ENCODE assay signal across 6 cellular contexts in the genomic region with DNA sequence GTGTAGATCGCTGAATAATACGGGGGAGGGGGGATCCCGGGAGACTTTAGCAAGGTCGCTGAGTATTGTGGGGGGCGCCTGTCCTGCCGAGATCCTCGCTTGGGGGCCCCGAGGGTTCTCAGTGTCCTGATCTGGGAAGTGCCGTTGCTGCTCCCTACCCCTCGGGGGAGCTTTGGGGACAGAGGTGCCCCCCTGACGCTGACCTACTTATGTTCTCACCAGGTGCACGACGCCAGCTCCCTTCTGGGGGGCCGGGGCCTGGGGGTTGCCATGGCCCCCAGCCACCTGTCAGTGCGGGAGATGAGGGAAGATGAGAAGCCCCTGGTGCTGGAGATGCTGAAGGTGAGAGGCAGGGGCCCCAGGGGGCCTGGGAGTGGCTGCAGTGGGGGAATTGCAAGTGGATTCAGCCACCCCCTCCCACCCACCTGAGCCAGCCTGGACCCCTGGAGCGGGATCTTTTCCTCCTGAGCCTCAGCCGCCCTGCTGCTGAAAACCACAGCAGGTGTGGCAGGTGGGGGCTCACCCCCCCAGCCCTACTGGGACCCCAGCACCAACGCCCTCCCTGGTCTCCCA. TPM values are rescaled to one million over a fixed set of nuclear protein-coding genes. Genes with fewer than 3 reads are reported as not detected.
A peak's percentile ranks its signal among the peaks of the same experiment; 100 is the strongest.
DNase-seq lines count a peak whose midpoint lies in the region; ATAC-seq and FAIRE-seq lines count a peak whose summit lies in the region.

No MANE protein-coding gene starts in this region.

- H3K79me2 ChIP-seq in ACC112 (ENCODE audit: control insufficient read depth, insufficient read depth, low read length, unreplicated experiment): peaks cover 5% of the 10 kb centered on the region

- intact Hi-C loops in right cardiac atrium (cut with DNase I): no loop called here

- H3K27me3 ChIP-seq in ACC112 (ENCODE audit: insufficient read depth, low read length): no peaks in the 10 kb centered on the region
- no peaks in the 10 kb centered on the region for H3K27me3 ChIP-seq in NT2/D1 (ENCODE audit: insufficient read depth, insufficient read length)
- H3K27me3 ChIP-seq in right cardiac atrium (ENCODE audit: control insufficient read depth, insufficient read depth): no peaks in the 10 kb centered on the region

- WGBS in right cardiac atrium: 27% methylated on average over 18 of the region's 18 CpGs

- no peak for ATAC-seq in right cardiac atrium

- H3K9ac ChIP-seq in NT2/D1 (ENCODE audit: insufficient read length, low read depth): peak overlapping the region; percentile 82

- H3K9me3 ChIP-seq in NT2/D1 (ENCODE audit: insufficient read depth, low read length): no peaks in the 10 kb centered on the region
- H3K9me3 ChIP-seq in right cardiac atrium (ENCODE audit: control insufficient read depth, low read length): no peaks in the 10 kb centered on the region

- H3K4me1 ChIP-seq in ACC112 (ENCODE audit: control insufficient read depth, insufficient read depth, low read length, unreplicated experiment) (peaks cover 28% of the 10 kb centered on the region), NT2/D1 (ENCODE audit: insufficient read depth, insufficient read length) (peaks cover 14% of the 10 kb centered on the region), right cardiac atrium (ENCODE audit: control insufficient read depth, insufficient read depth, low read length) (peaks cover 3% of the 10 kb centered on the region)

- H2AFZ ChIP-seq in ACC112 (ENCODE audit: low read length, unreplicated experiment): no peak overlapping the region

- no peak for FAIRE-seq in HTR-8/SVneo (lab: Jason Lieb, UNC)

- DNase-seq in NT2/D1 (ENCODE audit: low read depth, low spot score): no peak
- DNase-seq in right cardiac atrium: peak in 1 of 3 donors; percentile 68
- no peak for DNase-seq in A172 (ENCODE audit: low spot score)
- DNase-seq in NCI-H345 treated with DMSO at 0.1 percent for 48 hours (lab: John Stamatoyannopoulos, UW; ENCODE audit: unreplicated experiment): no peak
- DNase-seq in HTR-8/SVneo (ENCODE audit: insufficient read length, low spot score): no peak

- no peaks in the 10 kb centered on the region for H3K36me3 ChIP-seq in ACC112 (ENCODE audit: insufficient read depth, low read length)
- H3K36me3 ChIP-seq in NT2/D1 (ENCODE audit: insufficient read depth, insufficient read length, low read length): peaks cover 13% of the 10 kb centered on the region

- H3K27ac ChIP-seq in ACC112 (ENCODE audit: low read depth, low read length): peak overlapping the region; percentile 87
- H3K27ac ChIP-seq in right cardiac atrium (ENCODE audit: low read length): peak overlapping the region; percentile 21

- H3K4me3 ChIP-seq in ACC112 (ENCODE audit: low read depth, low read length) (peak overlapping the region; percentile 83), NT2/D1 (ENCODE audit: insufficient read length, low read depth) (peak overlapping the region; percentile 64), right cardiac atrium (ENCODE audit: low read length) (peak overlapping the region; percentile 64)

RNA-seq across cellular contexts. Expression of a gene that starts 0.5 kb away (rescaled TPM):
- 10 to 100 TPM; 13.6 to 20.8 (median 15.0) TPM for total RNA-seq in right cardiac atrium
- polyA plus RNA-seq in right cardiac atrium: 15.8 TPM
- 56.2 and 65.7 TPM in 2 replicates for total RNA-seq in A172 (2014; rRNA removed; shearing (Covaris generic))

RNA-seq across cellular contexts. Expression of a gene that starts 2.7 kb away (rescaled TPM):
- 10 to 100 TPM in 1 of 4 donors, 1 to 10 TPM in 3; 6.8 to 10.2 (median 8.1) TPM for total RNA-seq in right cardiac atrium
- 4.4 TPM for polyA plus RNA-seq in right cardiac atrium
- total RNA-seq in A172 (2014; rRNA removed; shearing (Covaris generic)): 1.1 and 1.2 TPM in 2 replicates

RNA-seq across cellular contexts. Expression of a gene that starts 9.1 kb away (rescaled TPM):
- total RNA-seq in right cardiac atrium: 1 to 10 TPM; 5.6 to 8.1 (median 6.7) TPM
- polyA plus RNA-seq in right cardiac atrium: 7.7 TPM
- total RNA-seq in A172 (2014; rRNA removed; shearing (Covaris generic)): 4.1 and 4.8 TPM in 2 replicates

RNA-seq across cellular contexts. Expression of a gene that starts 21.0 kb away (rescaled TPM):
- not detected for total RNA-seq in right cardiac atrium
- polyA plus RNA-seq in right cardiac atrium: not detected
- total RNA-seq in A172 (2014; rRNA removed; shearing (Covaris generic)): 0.07 TPM in 1 of 2 replicates, not detected in the other

RNA-seq across cellular contexts. Expression of a gene that starts 24.1 kb away (rescaled TPM):
- total RNA-seq in right cardiac atrium: 10 to 100 TPM; 49.6 to 73.9 (median 62.0) TPM
- 111 TPM for polyA plus RNA-seq in right cardiac atrium
- 114 and 139 TPM in 2 replicates for total RNA-seq in A172 (2014; rRNA removed; shearing (Covaris generic))
